12 cellular contexts compared by ENCODE assay signal in the genomic region with DNA sequence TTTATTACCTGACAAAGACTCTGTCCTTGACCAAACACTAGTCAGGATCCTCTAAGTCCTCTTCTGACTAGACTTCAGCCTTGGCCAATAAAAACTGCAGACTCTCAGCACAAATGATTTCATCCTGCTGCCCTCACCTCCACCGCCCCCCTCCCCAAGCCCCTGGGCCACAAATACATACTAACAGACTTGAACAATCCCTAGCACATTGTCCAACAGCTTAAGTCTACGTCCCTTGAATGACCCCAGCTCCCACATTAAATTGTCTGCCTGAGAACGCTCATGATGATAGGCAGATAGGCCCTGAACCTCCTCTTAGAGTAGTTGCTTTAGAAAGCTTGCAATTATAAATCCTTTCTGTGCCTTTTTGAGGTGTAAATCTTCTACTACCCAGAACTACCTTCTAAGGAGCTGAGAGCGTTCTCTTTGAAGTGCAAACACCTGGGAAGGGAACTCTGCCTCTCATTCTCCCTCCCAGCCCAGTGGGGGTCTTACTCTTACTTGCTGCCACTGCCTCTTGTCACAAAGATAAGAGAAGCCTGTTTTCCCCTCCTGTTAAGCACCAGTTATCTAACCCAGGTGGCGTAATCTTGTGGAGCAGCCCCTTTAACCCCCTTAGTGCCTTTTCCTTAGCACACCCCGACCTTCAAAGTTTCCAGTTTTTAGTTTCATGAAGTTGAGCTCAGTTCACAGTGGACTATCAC.
"Had no signal": no experiment of that assay in that cellular context is flagged by ENCODE, and none has a peak within 500 bp of the region (broad histone marks: within the 10 kb centered on the region; RNA-seq: fewer than 3 reads in every experiment).

No MANE protein-coding gene starts in this region.

- H3K9me3 Mint-ChIP-seq: type B pancreatic cell had no signal

- H3K4me1 Mint-ChIP-seq: activated naive CD4-positive, alpha-beta T cell treated with anti-CD3 and anti-CD28 coated beads, Interleukin-2, amount 50 U/mL, for 24 hours; immature natural killer cell; stimulated activated naive CD8-positive, alpha-beta T cell treated with anti-CD3 and anti-CD28 coated beads, Interleukin-15, amount 100 ng/mL, for 72 hours had no signal

- H3K27me3 ChIP-seq: right lobe of liver had no signal

- H3K27ac Mint-ChIP-seq: activated naive CD4-positive, alpha-beta T cell treated with anti-CD3 and anti-CD28 coated beads, Interleukin-2, amount 50 U/mL, for 24 hours; immature natural killer cell; natural killer cell treated with Interleukin-12 subunit alpha and Interleukin-12 subunit beta and Interleukin-15 and Interleukin-18, amount 100 ng/mL, for 72 hours; stimulated activated naive CD8-positive, alpha-beta T cell treated with anti-CD3 and anti-CD28 coated beads, Interleukin-15, amount 100 ng/mL, for 72 hours; type B pancreatic cell had no signal

- DNase-seq: activated CD4-positive, alpha-beta T cell treated with anti-CD3 and anti-CD28 coated beads, Interleukin-2, amount 50 U/mL, for 48 hours; activated effector memory CD4-positive, alpha-beta T cell treated with anti-CD3 and anti-CD28 coated beads, Interleukin-2, amount 50 U/mL, for 16 hours; activated T-cell treated with anti-CD3 and anti-CD28 coated beads, Interleukin-2, amount 50 U/mL, for 48 hours; caudate nucleus; immature natural killer cell; psoas muscle; right lobe of liver; stimulated activated naive CD8-positive, alpha-beta T cell treated with anti-CD3 and anti-CD28 coated beads, Interleukin-15, amount 100 ng/mL, for 72 hours had no signal

- H3K4me1 ChIP-seq: psoas muscle, right lobe of liver had no signal

- H3K27ac ChIP-seq: psoas muscle, right lobe of liver had no signal

- ATAC-seq: natural killer cell treated with Interleukin-12 subunit alpha and Interleukin-12 subunit beta and Interleukin-15 and Interleukin-18, amount 100 ng/mL, for 72 hours; psoas muscle; right lobe of liver; stimulated activated naive CD8-positive, alpha-beta T cell treated with anti-CD3 and anti-CD28 coated beads, Interleukin-15, amount 100 ng/mL, for 72 hours had no signal

- H3K9me3 ChIP-seq: psoas muscle, right lobe of liver had no signal

- H3K36me3 ChIP-seq: right lobe of liver had no signal

- H3K36me3 Mint-ChIP-seq: activated naive CD4-positive, alpha-beta T cell treated with anti-CD3 and anti-CD28 coated beads, Interleukin-2, amount 50 U/mL, for 24 hours; immature natural killer cell; natural killer cell treated with Interleukin-12 subunit alpha and Interleukin-12 subunit beta and Interleukin-15 and Interleukin-18, amount 100 ng/mL, for 72 hours; type B pancreatic cell had no signal

- H3K4me3 ChIP-seq: lung, psoas muscle, right lobe of liver had no signal

- H3K4me3 Mint-ChIP-seq: activated naive CD4-positive, alpha-beta T cell treated with anti-CD3 and anti-CD28 coated beads, Interleukin-2, amount 50 U/mL, for 24 hours; immature natural killer cell; natural killer cell treated with Interleukin-12 subunit alpha and Interleukin-12 subunit beta and Interleukin-15 and Interleukin-18, amount 100 ng/mL, for 72 hours; stimulated activated naive CD8-positive, alpha-beta T cell treated with anti-CD3 and anti-CD28 coated beads, Interleukin-15, amount 100 ng/mL, for 72 hours; type B pancreatic cell had no signal

- H3K27me3 Mint-ChIP-seq: activated naive CD4-positive, alpha-beta T cell treated with anti-CD3 and anti-CD28 coated beads, Interleukin-2, amount 50 U/mL, for 24 hours; natural killer cell treated with Interleukin-12 subunit alpha and Interleukin-12 subunit beta and Interleukin-15 and Interleukin-18, amount 100 ng/mL, for 72 hours; stimulated activated naive CD8-positive, alpha-beta T cell treated with anti-CD3 and anti-CD28 coated beads, Interleukin-15, amount 100 ng/mL, for 72 hours; type B pancreatic cell had no signal
